17 cellular contexts compared by ENCODE assay signal in the genomic region with DNA sequence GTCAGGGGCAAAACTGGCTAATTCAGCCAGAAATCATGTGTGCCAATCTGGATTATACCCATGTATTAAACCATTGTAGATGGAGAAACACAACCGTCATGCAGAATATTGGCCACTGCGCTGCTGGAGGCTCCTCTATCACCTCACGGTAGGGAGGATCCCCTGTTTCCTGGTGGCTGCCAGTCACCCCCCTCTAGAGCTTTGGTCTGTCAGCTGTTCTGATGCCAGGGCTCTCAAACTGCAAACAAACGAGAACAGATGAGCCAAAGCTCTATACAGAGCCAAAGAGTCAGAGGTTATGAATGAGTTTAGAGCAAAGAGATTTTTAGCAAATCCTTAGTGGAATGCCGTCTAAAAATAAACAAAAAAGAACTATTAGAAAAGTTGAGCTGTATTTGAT.
"Had no signal": no experiment of that assay in that cellular context is flagged by ENCODE, and none has a peak within 500 bp of the region (broad histone marks: within the 10 kb centered on the region; RNA-seq: fewer than 3 reads in every experiment).

No MANE protein-coding gene starts in this region.

- H3K9me3 ChIP-seq: body of pancreas, psoas muscle, thoracic aorta, upper lobe of left lung had no signal

- FAIRE-seq: colon had no signal

- DNase-seq: activated CD4-positive, alpha-beta memory T cell treated with anti-CD3 and anti-CD28 coated beads, Interleukin-2, amount 10 ng/mL, durations not matched to agents 7 days and 5 days; activated CD8-positive, alpha-beta memory T cell treated with anti-CD3 and anti-CD28 coated beads, Interleukin-2, amount 10 ng/mL, durations not matched to agents 7 days and 5 days; activated naive CD4-positive, alpha-beta T cell; activated naive CD8-positive, alpha-beta T cell treated with anti-CD3 and anti-CD28 coated beads, Interleukin-2, amount 10 ng/mL, durations not matched to agents 7 days and 5 days; body of pancreas; dorsolateral prefrontal cortex; hippocampal formation; islet precursor cell; left colon; naive B cell; psoas muscle; right cardiac atrium; stimulated activated CD4-positive, alpha-beta T cell treated with anti-CD3 and anti-CD28 coated beads, Interleukin-4, amount 100 ng/mL, for 4 hours; upper lobe of left lung had no signal

- H3K36me3 ChIP-seq: thoracic aorta, upper lobe of left lung had no signal

- H3K4me1 ChIP-seq: body of pancreas, psoas muscle, upper lobe of left lung had no signal

- H3K27ac ChIP-seq: body of pancreas, dorsolateral prefrontal cortex, psoas muscle, thoracic aorta, upper lobe of left lung had no signal

- H3K4me3 ChIP-seq: body of pancreas, dorsolateral prefrontal cortex, psoas muscle, smooth muscle cell, thoracic aorta, upper lobe of left lung had no signal

- H3K4me2 ChIP-seq: smooth muscle cell had no signal

- H3K27me3 ChIP-seq: body of pancreas, upper lobe of left lung had no signal
